10 cellular contexts compared by ENCODE assay signal in the genomic region with DNA sequence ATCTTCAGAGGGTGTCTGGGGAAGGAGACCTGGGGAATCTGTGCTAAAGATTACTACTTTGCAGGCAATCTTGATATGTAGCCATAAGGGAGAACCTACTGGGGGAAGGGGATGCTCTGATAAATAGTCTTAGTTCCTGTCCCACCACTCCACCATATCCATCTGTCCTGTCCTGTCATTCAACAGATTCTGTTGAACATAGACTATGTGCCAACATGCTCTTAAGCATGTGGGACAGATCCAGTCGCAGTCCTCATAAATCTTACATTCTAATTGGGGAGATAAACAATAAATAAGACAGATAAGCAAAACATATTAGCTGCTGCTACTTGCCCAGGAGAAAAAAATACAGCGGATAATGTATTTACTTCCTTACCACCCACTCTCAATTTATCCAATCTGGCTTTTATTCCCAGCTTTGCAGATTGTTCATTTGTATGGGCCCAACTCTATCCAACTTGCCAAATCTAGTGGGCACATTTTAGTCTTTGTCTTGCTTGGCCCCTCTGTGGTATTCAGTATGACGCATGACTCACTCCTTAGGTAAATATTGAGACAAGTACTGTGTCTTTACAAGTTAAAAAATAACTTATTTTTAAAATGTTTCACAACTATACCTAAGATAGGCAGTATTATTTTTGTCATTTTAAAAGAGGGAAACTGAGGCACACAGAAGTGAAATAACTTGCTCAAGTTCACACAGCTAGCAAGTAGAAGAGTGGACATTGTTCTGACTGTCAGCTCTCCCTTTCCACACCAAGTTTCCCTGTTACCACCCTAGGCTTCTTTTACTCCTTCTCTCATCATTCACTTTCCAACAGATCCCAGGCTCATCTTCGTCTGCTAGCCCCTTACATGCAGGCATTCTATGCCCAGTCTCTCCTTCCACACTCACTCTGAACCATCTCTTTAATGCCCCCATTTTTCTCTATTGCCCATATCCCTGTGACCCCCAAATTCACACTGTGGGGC.
A peak's percentile ranks its signal among the peaks of the same experiment; 100 is the strongest.
DNase-seq lines count a peak whose midpoint lies in the region; ATAC-seq and TF ChIP-seq lines count a peak whose summit lies in the region.
"Had no signal": no experiment of that assay in that cellular context is flagged by ENCODE, and none has a peak within 500 bp of the region (broad histone marks: within the 10 kb centered on the region; RNA-seq: fewer than 3 reads in every experiment).

No MANE protein-coding gene starts in this region.

- H3K4me1 Mint-ChIP-seq in HFFc6 (ENCODE audit: low read depth), result no peaks in the 10 kb centered on the region
- H3K4me1 Mint-ChIP-seq in stimulated activated effector memory CD8-positive, alpha-beta T cell treated with anti-CD3 and anti-CD28 coated beads, Interleukin-12 subunit alpha, Interleukin-12 subunit beta, amount 100 ng/mL, for 72 hours, result no peaks in the 10 kb centered on the region

- no peak for DNase-seq in HL-60 (ENCODE audit: low read depth in 1 of 2, low spot score in 1 of 2)
- DNase-seq in RWPE2 (ENCODE audit: low spot score), result no peak
- peak; percentile 54 for DNase-seq in fibroblast of mammary gland (ENCODE audit: low read depth)
- peak; percentile 23 for DNase-seq in retinal pigment epithelial cell (ENCODE audit: low read depth)
- DNase-seq in HFFc6, result no peak
- DNase-seq in activated CD8-positive, alpha-beta memory T cell treated with anti-CD3 and anti-CD28 coated beads, Interleukin-2, amount 50 U/mL, for 4 hours, result no peak
- no peak for DNase-seq in inferior parietal cortex (ENCODE audit: extremely low spot score)
- no peak for DNase-seq in stimulated activated effector memory CD8-positive, alpha-beta T cell treated with anti-CD3 and anti-CD28 coated beads, Interleukin-12 subunit alpha, Interleukin-12 subunit beta, amount 100 ng/mL, for 72 hours (ENCODE audit: low spot score in 2 of 2)
- DNase-seq: ovary had no signal

- H3K36me3 ChIP-seq in RWPE2 (ENCODE audit: low read depth), result no peaks in the 10 kb centered on the region
- H3K36me3 ChIP-seq: ovary had no signal

- H3K4me3 ChIP-seq in HL-60 (replicated peaks; ENCODE audit: insufficient read depth, low read length), result no peak overlapping the region
- H3K4me3 ChIP-seq in RWPE2 (ENCODE audit: severe bottlenecking), result no peak overlapping the region
- no peak overlapping the region for H3K4me3 ChIP-seq in fibroblast of mammary gland (ENCODE audit: control insufficient read depth, low read depth, low read length)
- no peak overlapping the region for H3K4me3 ChIP-seq in retinal pigment epithelial cell (ENCODE audit: low read length)
- H3K4me3 ChIP-seq: ovary had no signal

- H3K27me3 Mint-ChIP-seq in HFFc6 (ENCODE audit: insufficient read depth), result 0 out of 2 replicates have a peak, but pooled peaks cover 3% of the 10 kb centered on the region

- H3K4me3 Mint-ChIP-seq in HFFc6, result no peak overlapping the region
- H3K4me3 Mint-ChIP-seq in stimulated activated effector memory CD8-positive, alpha-beta T cell treated with anti-CD3 and anti-CD28 coated beads, Interleukin-12 subunit alpha, Interleukin-12 subunit beta, amount 100 ng/mL, for 72 hours, result no peak overlapping the region

- no peaks in the 10 kb centered on the region for H3K27me3 ChIP-seq in HL-60 (ENCODE audit: insufficient read depth, poor library complexity, severe bottlenecking)
- H3K27me3 ChIP-seq in RWPE2 (ENCODE audit: insufficient read depth, poor library complexity, severe bottlenecking), result no peaks in the 10 kb centered on the region
- H3K27me3 ChIP-seq: ovary had no signal

- H3K9me3 ChIP-seq in RWPE2 (ENCODE audit: severe bottlenecking), result no peaks in the 10 kb centered on the region
- H3K9me3 ChIP-seq: ovary had no signal

- TF ChIP-seq CTCF in HL-60 (IDR thresholded peaks at IDR 0.05; ENCODE audit: insufficient read depth, low read length) (no peak), RWPE2 (IDR thresholded peaks at IDR 0.05; ENCODE audit: poor library complexity, severe bottlenecking) (no peak), fibroblast of mammary gland (conservative IDR thresholded peaks at IDR 0.05; ENCODE audit: control insufficient read depth, insufficient read depth, low read depth, low read length) (no peak), retinal pigment epithelial cell (conservative IDR thresholded peaks at IDR 0.05; ENCODE audit: low read depth, low read length) (no peak), HFFc6 (IDR thresholded peaks at IDR 0.05) (no peak)

- peak; percentile 99 for ATAC-seq in RWPE2 (ENCODE audit: low read depth)
- ATAC-seq in stimulated activated effector memory CD8-positive, alpha-beta T cell treated with anti-CD3 and anti-CD28 coated beads, Interleukin-12 subunit alpha, Interleukin-12 subunit beta, amount 100 ng/mL, for 72 hours, result no peak

- peak overlapping the region; percentile 81 for H3K27ac ChIP-seq in HL-60 (replicated peaks)
- H3K27ac ChIP-seq in RWPE2 (ENCODE audit: poor library complexity, severe bottlenecking), result no peak overlapping the region
- H3K27ac ChIP-seq: ovary, VCaP had no signal

- H3K4me1 ChIP-seq in RWPE2 (ENCODE audit: insufficient read depth, poor library complexity, severe bottlenecking), result peaks cover 19% of the 10 kb centered on the region

- H3K27ac Mint-ChIP-seq in HFFc6, result no peak overlapping the region
- no peak overlapping the region for H3K27ac Mint-ChIP-seq in stimulated activated effector memory CD8-positive, alpha-beta T cell treated with anti-CD3 and anti-CD28 coated beads, Interleukin-12 subunit alpha, Interleukin-12 subunit beta, amount 100 ng/mL, for 72 hours

- no peaks in the 10 kb centered on the region for H3K36me3 Mint-ChIP-seq in HFFc6 (ENCODE audit: low read depth)
- no peaks in the 10 kb centered on the region for H3K36me3 Mint-ChIP-seq in stimulated activated effector memory CD8-positive, alpha-beta T cell treated with anti-CD3 and anti-CD28 coated beads, Interleukin-12 subunit alpha, Interleukin-12 subunit beta, amount 100 ng/mL, for 72 hours

- H3K9me3 Mint-ChIP-seq in HFFc6, result no peaks in the 10 kb centered on the region
- H3K9me3 Mint-ChIP-seq in stimulated activated effector memory CD8-positive, alpha-beta T cell treated with anti-CD3 and anti-CD28 coated beads, Interleukin-12 subunit alpha, Interleukin-12 subunit beta, amount 100 ng/mL, for 72 hours, result no peaks in the 10 kb centered on the region

Comparison
In these comparisons a context has a peak if more than half of its experiments do, and no peak if none do; other contexts are left out.
1. DNase-seq: peak in fibroblast of mammary gland (single experiment) and retinal pigment epithelial cell (single experiment); none in HL-60 (0 of 2), RWPE2 (single experiment), HFFc6 (single experiment), activated CD8-positive, alpha-beta memory T cell treated with anti-CD3 and anti-CD28 coated beads, Interleukin-2, amount 50 U/mL, for 4 hours (single experiment), inferior parietal cortex (single experiment) and stimulated activated effector memory CD8-positive, alpha-beta T cell treated with anti-CD3 and anti-CD28 coated beads, Interleukin-12 subunit alpha, Interleukin-12 subunit beta, amount 100 ng/mL, for 72 hours (0 of 2).